ENCODE assay signal across 14 cellular contexts in genomic region chr6:122458087-122458486, GRCh38.
"Had no signal": no experiment of that assay in that cellular context is flagged by ENCODE, and none has a peak within 500 bp of the region (broad histone marks: within the 10 kb centered on the region; RNA-seq: fewer than 3 reads in every experiment).

No MANE protein-coding gene starts in this region.

- DNase-seq: activated CD4-positive, alpha-beta T cell treated with anti-CD3 and anti-CD28 coated beads for 48 hours; caudate nucleus; effector CD4-positive, alpha-beta T cell; gastrocnemius medialis; kidney; left ventricle myocardium superior; SIG-M5; T-helper 9 cell had no signal

- H3K4me3 ChIP-seq: coronary artery, gastrocnemius medialis, right atrium auricular region, skin epidermis, tibial nerve, vagina had no signal

- H3K27me3 ChIP-seq: gastrocnemius medialis, right atrium auricular region, tibial nerve, vagina had no signal

- H3K9me3 Mint-ChIP-seq: activated T-helper 2 cell treated with anti-CD3 and anti-CD28 coated beads, Interferon-gamma antibody, Interleukin-2, Interleukin-4, amounts not matched to agents 10 μg/mL and 5 μg/mL and 100 μg/mL, durations not matched to agents 14 hours and 24 hours and 36 hours had no signal

- ATAC-seq: gastrocnemius medialis, left ventricle myocardium superior had no signal

- H3K27ac ChIP-seq: coronary artery, gastrocnemius medialis, right atrium auricular region, skin epidermis, tibial nerve, vagina had no signal

- H3K9me3 ChIP-seq: gastrocnemius medialis, right atrium auricular region, tibial nerve, vagina had no signal
